In genomic region chr10:113126506-113127192, GRCh38 we compare ENCODE assay signal across 8 cellular contexts.
A peak's percentile ranks its signal among the peaks of the same experiment; 100 is the strongest.
DNase-seq lines count a peak whose midpoint lies in the region; ATAC-seq and TF ChIP-seq lines count a peak whose summit lies in the region.

No MANE protein-coding gene starts in this region.

- H2AFZ ChIP-seq in parathyroid adenoma, result no peak overlapping the region

- H3K9me3 ChIP-seq in CD8-positive, alpha-beta memory T cell (ENCODE audit: low read length), result no peaks in the 10 kb centered on the region
- no peaks in the 10 kb centered on the region for H3K9me3 ChIP-seq in cardiac muscle cell (ENCODE audit: low read depth)
- H3K9me3 ChIP-seq in parathyroid adenoma (ENCODE audit: control insufficient read depth, low read length), result no peaks in the 10 kb centered on the region

- no peaks in the 10 kb centered on the region for H3K36me3 ChIP-seq in CD8-positive, alpha-beta memory T cell (ENCODE audit: insufficient read depth, low read length)
- no peaks in the 10 kb centered on the region for H3K36me3 ChIP-seq in cardiac muscle cell
- H3K36me3 ChIP-seq in parathyroid adenoma (ENCODE audit: control insufficient read depth, insufficient read depth, low read length), result no peaks in the 10 kb centered on the region

- peak overlapping the region in 6 of 7 donors; percentile 39 to 84 (median 64) for H3K4me3 Mint-ChIP-seq in CD8-positive, alpha-beta memory T cell
- peak overlapping the region; percentile 60 for H3K4me3 Mint-ChIP-seq in activated naive CD8-positive, alpha-beta T cell treated with anti-CD3 and anti-CD28 coated beads, Interleukin-2, amount 50 U/mL, for 24 hours

- DNase-seq in CD8-positive, alpha-beta memory T cell, result peak; percentile 9 to 50 (median 31)
- DNase-seq in RPMI8226 (peak; percentile 60), cardiac muscle cell (ENCODE audit: low read depth in 1 of 2, low spot score in 1 of 2) (peak; percentile 84), ureter (ENCODE audit: low spot score) (peak; percentile 66)
- peak; percentile 62 for DNase-seq in activated naive CD8-positive, alpha-beta T cell treated with anti-CD3 and anti-CD28 coated beads, Interleukin-2, amount 50 U/mL, for 24 hours

- H3K27ac Mint-ChIP-seq in CD8-positive, alpha-beta memory T cell, result peak overlapping the region in 1 of 8 donors; percentile 61
- H3K27ac Mint-ChIP-seq in activated naive CD8-positive, alpha-beta T cell treated with anti-CD3 and anti-CD28 coated beads, Interleukin-2, amount 50 U/mL, for 24 hours, result no peak overlapping the region

- H3K4me2 ChIP-seq in parathyroid adenoma (ENCODE audit: low read length), result peak overlapping the region; percentile 33

- POLR2A ChIA-PET in CD8-positive, alpha-beta memory T cell (lab: Charles Lee), result no interaction called here

- H3K27me3 ChIP-seq in CD8-positive, alpha-beta memory T cell (ENCODE audit: insufficient read depth, low read length, poor library complexity, severe bottlenecking), result no peaks in the 10 kb centered on the region
- H3K27me3 ChIP-seq in cardiac muscle cell (no peaks in the 10 kb centered on the region), parathyroid adenoma (ENCODE audit: control insufficient read depth, insufficient read depth, low read length) (no peaks in the 10 kb centered on the region)

- H3K4me1 ChIP-seq in CD8-positive, alpha-beta memory T cell (ENCODE audit: insufficient read depth, low read length), result no peaks in the 10 kb centered on the region
- H3K4me1 ChIP-seq in cardiac muscle cell (ENCODE audit: low read depth), result peaks cover 44% of the 10 kb centered on the region
- H3K4me1 ChIP-seq in parathyroid adenoma, result no peaks in the 10 kb centered on the region

- peak; percentile 65 for ATAC-seq in HG02759 (IDR thresholded peaks at IDR 0.05; ENCODE audit: unreplicated experiment)
- ATAC-seq in activated naive CD8-positive, alpha-beta T cell treated with anti-CD3 and anti-CD28 coated beads, Interleukin-2, amount 50 U/mL, for 24 hours, result peak; percentile 99
- ATAC-seq in GM21786 (IDR thresholded peaks at IDR 0.05; ENCODE audit: unreplicated experiment), result no peak

- no peak overlapping the region for H3K9ac ChIP-seq in parathyroid adenoma

- H3K4me1 Mint-ChIP-seq in CD8-positive, alpha-beta memory T cell, result peaks cover 6 to 10% (median 8%) of the 10 kb centered on the region in 3 donors
- peaks cover 5% of the 10 kb centered on the region for H3K4me1 Mint-ChIP-seq in activated naive CD8-positive, alpha-beta T cell treated with anti-CD3 and anti-CD28 coated beads, Interleukin-2, amount 50 U/mL, for 24 hours

- no peak overlapping the region for H3K27ac ChIP-seq in CD8-positive, alpha-beta memory T cell (ENCODE audit: low read depth, low read length)
- H3K27ac ChIP-seq in cardiac muscle cell (no peak overlapping the region), parathyroid adenoma (no peak overlapping the region)

- H3K27me3 Mint-ChIP-seq in CD8-positive, alpha-beta memory T cell, result peaks cover 10 to 49% of the 10 kb centered on the region in 2 donors
- H3K27me3 Mint-ChIP-seq in activated naive CD8-positive, alpha-beta T cell treated with anti-CD3 and anti-CD28 coated beads, Interleukin-2, amount 50 U/mL, for 24 hours, result peaks cover 50% of the 10 kb centered on the region

- TF ChIP-seq CTCF in cardiac muscle cell (IDR thresholded peaks at IDR 0.05; ENCODE audit: low read depth, low read length) (peak; percentile 43), parathyroid adenoma (IDR thresholded peaks at IDR 0.05) (peak; percentile 30)

- no peaks in the 10 kb centered on the region for H3K9me3 Mint-ChIP-seq in CD8-positive, alpha-beta memory T cell
- H3K9me3 Mint-ChIP-seq in activated naive CD8-positive, alpha-beta T cell treated with anti-CD3 and anti-CD28 coated beads, Interleukin-2, amount 50 U/mL, for 24 hours, result no peaks in the 10 kb centered on the region

- H3K4me3 ChIP-seq in CD8-positive, alpha-beta memory T cell (ENCODE audit: low read length), result no peak overlapping the region
- H3K4me3 ChIP-seq in cardiac muscle cell (peak overlapping the region; percentile 30), parathyroid adenoma (ENCODE audit: low read depth, low read length) (no peak overlapping the region)

- CTCF ChIA-PET in CD8-positive, alpha-beta memory T cell (lab: Charles Lee), result interaction anchor here (0.8 to 1.1 kb wide), 3 partner anchors 258 to 404 kb away, joined by 3 read pairs; no protein-coding TSS in a partner anchor

- no peaks in the 10 kb centered on the region for H3K36me3 Mint-ChIP-seq in CD8-positive, alpha-beta memory T cell
- no peaks in the 10 kb centered on the region for H3K36me3 Mint-ChIP-seq in activated naive CD8-positive, alpha-beta T cell treated with anti-CD3 and anti-CD28 coated beads, Interleukin-2, amount 50 U/mL, for 24 hours (ENCODE audit: low read depth)

- no peaks in the 10 kb centered on the region for H3K79me2 ChIP-seq in parathyroid adenoma

Comparison
In these comparisons a context has a peak if more than half of its experiments do, and no peak if none do; other contexts are left out.
1. DNase-seq: peak in every context shown above with its lines; median percentile 84 in cardiac muscle cell; 66 in ureter; 62 in activated naive CD8-positive, alpha-beta T cell treated with anti-CD3 and anti-CD28 coated beads, Interleukin-2, amount 50 U/mL, for 24 hours; 60 in RPMI8226; 31 in CD8-positive, alpha-beta memory T cell.